Comparison of ENCODE assay signal across 9 cellular contexts in the genomic region with DNA sequence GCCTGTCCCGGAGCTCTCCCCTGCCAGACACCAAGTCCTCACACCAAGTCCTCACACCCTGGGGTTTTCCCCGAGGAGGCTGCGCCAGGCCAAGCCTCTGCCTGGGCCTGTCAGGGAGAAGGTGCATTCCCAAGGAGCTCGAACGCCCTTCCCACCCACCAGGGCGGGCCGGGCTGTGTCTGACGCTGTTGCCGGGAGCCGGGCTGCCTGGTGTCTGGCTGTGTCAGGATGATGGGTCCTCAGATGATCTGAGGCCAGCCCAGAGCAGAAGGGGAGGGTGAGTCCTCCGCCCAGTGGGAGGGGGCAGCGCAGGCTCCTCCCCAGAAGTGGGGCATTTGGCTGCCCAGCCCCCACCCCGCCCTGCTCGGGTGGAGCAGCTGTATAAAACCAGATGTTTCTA. TPM values are rescaled to one million over a fixed set of nuclear protein-coding genes. Genes with fewer than 3 reads are reported as not detected.
A peak's percentile ranks its signal among the peaks of the same experiment; 100 is the strongest.
DNase-seq lines count a peak whose midpoint lies in the region; ATAC-seq, FAIRE-seq and TF ChIP-seq lines count a peak whose summit lies in the region.
"Had no signal": no experiment of that assay in that cellular context is flagged by ENCODE, and none has a peak within 500 bp of the region (broad histone marks: within the 10 kb centered on the region; RNA-seq: fewer than 3 reads in every experiment).

No MANE protein-coding gene starts in this region.

- H3K4me1 ChIP-seq in K562 (replicated peaks in 1 of 2; ENCODE audit: control insufficient read depth in 2 of 2, insufficient read depth in 2 of 2, low read length in 2 of 2) (peaks cover 12 to 29% of the 10 kb centered on the region in 2 experiments; a peak in 4 of 5 replicates), sigmoid colon (peaks cover 0 to 9% (median 3%) of the 10 kb centered on the region in 4 donors)
- H3K4me1 ChIP-seq: HAP-1 had no signal

- no peaks in the 10 kb centered on the region for H4K20me1 ChIP-seq in K562 (replicated peaks; ENCODE audit: control insufficient read depth, insufficient read depth, low read length)

- no peak for TF ChIP-seq EP300 in K562 (IDR thresholded peaks at IDR 0.05; ENCODE audit: low read length)
- TF ChIP-seq EP300 in sigmoid colon (IDR thresholded peaks at IDR 0.05): no peak

- WGBS in K562 (ENCODE audit: insufficient coverage, low coverage, missing lambda C conversion rate): 45% methylated on average over 4 of the region's 14 CpGs
- 29 to 40% methylated on average over 14 of the region's 14 CpGs for WGBS in sigmoid colon, 2 donors

- no peak for TF ChIP-seq CTCF in K562 (IDR thresholded peaks at IDR 0.05 in 2 of 3, conservative IDR thresholded peaks at IDR 0.05 in 1 of 3; ENCODE audit: insufficient read depth in 2 of 3, low read depth in 1 of 3, low read length in 3 of 3)
- TF ChIP-seq CTCF in sigmoid colon (IDR thresholded peaks at IDR 0.05): no peak

- no peaks in the 10 kb centered on the region for H3K9me1 ChIP-seq in K562 (ENCODE audit: control insufficient read depth, insufficient read depth, low read length)

- no peak overlapping the region for H3K27ac ChIP-seq in K562 (ENCODE audit: extremely low read depth, low read depth, low read length)
- peak overlapping the region in 1 of 4 donors; percentile 32 for H3K27ac ChIP-seq in sigmoid colon

- H3K4me3 ChIP-seq in K562 (no peak overlapping the region), sigmoid colon (no peak overlapping the region)
- H3K4me3 ChIP-seq: HAP-1 had no signal

- BruUV-seq in K562 (replicated peaks; lab: Mats Ljungman, UMichigan): no TSS peak

- POLR2A ChIA-PET in K562 (lab: Yijun Ruan, JAX): interaction anchor here (0.6 to 0.7 kb wide), 3 partner anchors 16 to 81 kb away, joined by 3 read pairs; no protein-coding TSS in a partner anchor

- DNase-seq in GOT3 (lab: John Stamatoyannopoulos, UW) (peak; percentile 58), K562 (ENCODE audit: extremely low read depth in 1 of 4, low spot score in 3 of 4) (peak; percentile 74 to 84 (median 80)), hypothalamus (lab: John Stamatoyannopoulos, UW) (peak in 41 of 51 donors; percentile 12 to 90 (median 62)), sigmoid colon (peak; percentile 82), NK-92 (lab: John Stamatoyannopoulos, UW; ENCODE audit: unreplicated experiment) (no peak), KG1 (lab: John Stamatoyannopoulos, UW) (no peak)

- peak overlapping the region; percentile 38; the same call in 1 of the 2 replicates for H2AFZ ChIP-seq in K562 (ENCODE audit: low read depth, low read length)

- TF ChIP-seq POLR2A in K562 (conservative IDR thresholded peaks at IDR 0.05): no peak
- TF ChIP-seq POLR2A in sigmoid colon (IDR thresholded peaks at IDR 0.05): no peak

- no peaks in the 10 kb centered on the region for H3K79me2 ChIP-seq in K562 (ENCODE audit: control insufficient read depth, insufficient read depth, low read length)

- peak; percentile 95 for ATAC-seq in K562
- ATAC-seq in GM18511 (IDR thresholded peaks at IDR 0.05; ENCODE audit: unreplicated experiment): no peak
- ATAC-seq in GM21360 (IDR thresholded peaks at IDR 0.05; ENCODE audit: unreplicated experiment): no peak

- no peak overlapping the region; the same call in 1 of the 2 replicates for H3K4me2 ChIP-seq in K562 (ENCODE audit: insufficient read depth, low read length)

- H3K36me3 ChIP-seq in K562 (ENCODE audit: control insufficient read depth, insufficient read depth, low read length) (no peaks in the 10 kb centered on the region), sigmoid colon (no peaks in the 10 kb centered on the region)
- H3K36me3 ChIP-seq: HAP-1 had no signal

- H3K27me3 ChIP-seq in K562 (ENCODE audit: control insufficient read depth in 2 of 2, insufficient read depth in 2 of 2, low read length in 2 of 2) (no peaks in the 10 kb centered on the region), sigmoid colon (peaks cover 0 to 90% (median 48%) of the 10 kb centered on the region in 3 donors)

- in situ Hi-C loops in K562 (cut with MboI): no loop called here

- TF ChIP-seq RAD21 in K562 (CRISPR knock-in tag; conservative IDR thresholded peaks at IDR 0.05 in 1 of 2, IDR thresholded peaks at IDR 0.05 in 1 of 2): no peak

- FAIRE-seq in K562 (lab: Jason Lieb, UNC): peak; percentile 49

- intact Hi-C loops in K562 (cut with micrococcal nuclease): no loop called here
- intact Hi-C loops in sigmoid colon (cut with DNase I): no loop called here

- H3K9ac ChIP-seq in K562 (ENCODE audit: insufficient read depth in 1 of 2, low read depth in 2 of 2, low read length in 2 of 2): no peak overlapping the region; a peak in 1 of 4 replicates

- CTCF ChIA-PET in K562 (lab: Yijun Ruan, JAX; ENCODE audit: low intra/inter-chr PET ratio): no interaction called here

- H3K9me3 ChIP-seq in K562 (replicated peaks; ENCODE audit: control insufficient read depth, insufficient read depth, low read depth, low read length) (no peaks in the 10 kb centered on the region), sigmoid colon (no peaks in the 10 kb centered on the region)
- H3K9me3 ChIP-seq: HAP-1 had no signal

RNA-seq across cellular contexts. Expression of a gene that starts 2.3 kb away (rescaled TPM):
- total RNA-seq in K562 (2011; cell fraction: chromatin; rRNA removed; ENCODE audit: low replicate concordance): 0.65 and 0.79 TPM in 2 replicates
- 0.53 and 1.3 TPM in 2 replicates for total RNA-seq in K562 (2011; cell fraction: nucleolus; rRNA removed)
- 0.51 TPM in 1 of 2 replicates, not detected in the other for total RNA-seq in K562 (2011; cell fraction: nucleoplasm; rRNA removed)
- total RNA-seq in K562 (2014; rRNA removed) (not detected in 2 replicates), K562 (2014; rRNA removed; fragmentation: Illumina TruSeq; extraction: Trizol) (not detected in 2 replicates), K562 (2015; rRNA removed; fragmentation: Illumina TruSeq; extraction: Trizol) (0.08 TPM in 1 of 2 replicates, not detected in the other), K562 (2021) (0.09 and 0.18 TPM in 2 replicates), sigmoid colon (1 to 10 TPM in 1 of 4 donors, under 1 TPM in 2, not detected in 1; 0.49 to 3.1 (median 0.83) TPM)
- polyA plus RNA-seq in K562 (2011; rRNA removed) (0.22 and 0.27 TPM in 2 replicates), K562 (2014; fragmentation: Illumina TruSeq; extraction: Trizol) (not detected in 2 replicates), K562 (2014; fragmentation: Nextera tagmentation; extraction: Ambion mirVana) (not detected), K562 (2014; rRNA removed) (0.05 TPM in 1 of 2 replicates, not detected in the other), sigmoid colon (1 to 10 TPM in 1 of 3 donors, under 1 TPM in 2; 0.17 to 1.2 (median 0.46) TPM)
- polyA plus RNA-seq in K562 (2011; cell fraction: cytosol; rRNA removed): 0.28 and 1.00 TPM in 2 replicates
- 0.13 and 0.61 TPM in 2 replicates for polyA plus RNA-seq in K562 (2011; cell fraction: nucleus; rRNA removed)
- polyA plus RNA-seq in K562 (2012): 0.18 and 0.22 TPM in 2 replicates
- 0.28 TPM in 1 of 2 replicates, not detected in the other for polyA minus RNA-seq in K562 (2011; rRNA and poly(A)+ RNA removed)
- polyA minus RNA-seq in K562 (2011; cell fraction: cytosol; rRNA and poly(A)+ RNA removed): not detected in 2 replicates
- not detected in 2 replicates for polyA minus RNA-seq in K562 (2011; cell fraction: nucleus; rRNA and poly(A)+ RNA removed)

RNA-seq across cellular contexts. Expression of a gene that starts 25.6 kb away (rescaled TPM):
- total RNA-seq in K562 (2011; cell fraction: chromatin; rRNA removed; ENCODE audit: low replicate concordance): not detected in 2 replicates
- not detected in 2 replicates for total RNA-seq in K562 (2011; cell fraction: nucleolus; rRNA removed)
- not detected in 2 replicates for total RNA-seq in K562 (2011; cell fraction: nucleoplasm; rRNA removed)
- total RNA-seq in K562 (2014; rRNA removed) (not detected in 2 replicates), K562 (2014; rRNA removed; fragmentation: Illumina TruSeq; extraction: Trizol) (not detected in 2 replicates), K562 (2015; rRNA removed; fragmentation: Illumina TruSeq; extraction: Trizol) (0.25 TPM in 1 of 2 replicates, not detected in the other), K562 (2021) (0.18 TPM in 1 of 2 replicates, not detected in the other), sigmoid colon (10 to 100 TPM in 1 of 4 donors, 1 to 10 TPM in 3; 2.8 to 15.9 (median 6.2) TPM)
- polyA plus RNA-seq in K562 (2011; rRNA removed) (0.04 TPM in 1 of 2 replicates, not detected in the other), K562 (2014; fragmentation: Illumina TruSeq; extraction: Trizol) (0.06 and 0.12 TPM in 2 replicates), K562 (2014; fragmentation: Nextera tagmentation; extraction: Ambion mirVana) (under 1 TPM; 0.10 to 0.14 TPM), K562 (2014; rRNA removed) (1.7 TPM in 1 of 2 replicates, not detected in the other), sigmoid colon (10 to 100 TPM in 1 of 3 donors, 1 to 10 TPM in 2; 1.2 to 12.0 (median 4.6) TPM)
- polyA plus RNA-seq in K562 (2011; cell fraction: cytosol; rRNA removed): 0.07 and 0.12 TPM in 2 replicates
- polyA plus RNA-seq in K562 (2011; cell fraction: nucleus; rRNA removed): not detected in 2 replicates
- polyA plus RNA-seq in K562 (2012): 0.07 and 0.19 TPM in 2 replicates
- 0.14 and 0.15 TPM in 2 replicates for polyA minus RNA-seq in K562 (2011; rRNA and poly(A)+ RNA removed)
- not detected in 2 replicates for polyA minus RNA-seq in K562 (2011; cell fraction: cytosol; rRNA and poly(A)+ RNA removed)
- polyA minus RNA-seq in K562 (2011; cell fraction: nucleus; rRNA and poly(A)+ RNA removed): not detected in 2 replicates

RNA-seq across cellular contexts. Expression of a gene that starts 32.9 kb away (rescaled TPM):
- 25.4 and 53.9 TPM in 2 replicates for total RNA-seq in K562 (2011; cell fraction: chromatin; rRNA removed; ENCODE audit: low replicate concordance)
- total RNA-seq in K562 (2011; cell fraction: nucleolus; rRNA removed): 33.2 and 42.4 TPM in 2 replicates
- total RNA-seq in K562 (2011; cell fraction: nucleoplasm; rRNA removed): 38.6 and 44.8 TPM in 2 replicates
- total RNA-seq in K562 (2014; rRNA removed) (11.4 and 15.6 TPM in 2 replicates), K562 (2014; rRNA removed; fragmentation: Illumina TruSeq; extraction: Trizol) (3.0 and 3.4 TPM in 2 replicates), K562 (2015; rRNA removed; fragmentation: Illumina TruSeq; extraction: Trizol) (5.8 TPM in 2 replicates), K562 (2021) (14.2 and 16.2 TPM in 2 replicates), sigmoid colon (10 to 100 TPM; 19.9 to 45.7 (median 29.1) TPM)
- polyA plus RNA-seq in K562 (2011; rRNA removed) (7.3 and 10.9 TPM in 2 replicates), K562 (2014; fragmentation: Illumina TruSeq; extraction: Trizol) (5.9 and 6.2 TPM in 2 replicates), K562 (2014; fragmentation: Nextera tagmentation; extraction: Ambion mirVana) (1 to 10 TPM; 1.3 to 1.4 TPM), K562 (2014; rRNA removed) (17.3 and 27.0 TPM in 2 replicates), sigmoid colon (1 to 10 TPM in 2 of 3 donors, not detected in 1; 3.0 to 4.8 TPM)
- 5.7 and 10.0 TPM in 2 replicates for polyA plus RNA-seq in K562 (2011; cell fraction: cytosol; rRNA removed)
- 60.9 and 80.4 TPM in 2 replicates for polyA plus RNA-seq in K562 (2011; cell fraction: nucleus; rRNA removed)
- 17.3 and 20.1 TPM in 2 replicates for polyA plus RNA-seq in K562 (2012)
- 3.5 and 4.2 TPM in 2 replicates for polyA minus RNA-seq in K562 (2011; rRNA and poly(A)+ RNA removed)
- 1.4 and 5.6 TPM in 2 replicates for polyA minus RNA-seq in K562 (2011; cell fraction: cytosol; rRNA and poly(A)+ RNA removed)
- 13.5 and 14.4 TPM in 2 replicates for polyA minus RNA-seq in K562 (2011; cell fraction: nucleus; rRNA and poly(A)+ RNA removed)

RNA-seq across cellular contexts. Expression of a gene that starts 34.9 kb away (rescaled TPM):
- not detected in 2 replicates for total RNA-seq in K562 (2011; cell fraction: chromatin; rRNA removed; ENCODE audit: low replicate concordance)
- total RNA-seq in K562 (2011; cell fraction: nucleolus; rRNA removed): not detected in 2 replicates
- total RNA-seq in K562 (2011; cell fraction: nucleoplasm; rRNA removed): not detected in 2 replicates
- not detected in 2 replicates for total RNA-seq in K562 (2014; rRNA removed)
- total RNA-seq in K562 (2014; rRNA removed; fragmentation: Illumina TruSeq; extraction: Trizol): not detected in 2 replicates
- not detected in 2 replicates for total RNA-seq in K562 (2015; rRNA removed; fragmentation: Illumina TruSeq; extraction: Trizol)
- not detected in 2 replicates for total RNA-seq in K562 (2021)
- polyA plus RNA-seq in K562 (2011; rRNA removed): not detected in 2 replicates
- polyA plus RNA-seq in K562 (2011; cell fraction: cytosol; rRNA removed): 0.07 TPM in 1 of 2 replicates, not detected in the other
- polyA plus RNA-seq in K562 (2011; cell fraction: nucleus; rRNA removed): not detected in 2 replicates
- 0.04 and 0.12 TPM in 2 replicates for polyA plus RNA-seq in K562 (2012)
- polyA plus RNA-seq in K562 (2014; fragmentation: Illumina TruSeq; extraction: Trizol): not detected in 2 replicates
- under 1 TPM; 0.03 to 0.07 TPM for polyA plus RNA-seq in K562 (2014; fragmentation: Nextera tagmentation; extraction: Ambion mirVana)
- polyA plus RNA-seq in K562 (2014; rRNA removed): 0.15 and 0.19 TPM in 2 replicates
- not detected in 2 replicates for polyA minus RNA-seq in K562 (2011; rRNA and poly(A)+ RNA removed)
- not detected in 2 replicates for polyA minus RNA-seq in K562 (2011; cell fraction: cytosol; rRNA and poly(A)+ RNA removed)
- not detected in 2 replicates for polyA minus RNA-seq in K562 (2011; cell fraction: nucleus; rRNA and poly(A)+ RNA removed)
- 1 to 10 TPM in 2 of 4 donors, under 1 TPM in 1, not detected in 1; 0.36 to 3.7 (median 1.2) TPM for total RNA-seq in sigmoid colon
- 1 to 10 TPM in 2 of 3 donors, under 1 TPM in 1; 0.60 to 2.3 (median 1.4) TPM for polyA plus RNA-seq in sigmoid colon

Comparison
In these comparisons a context has a peak if more than half of its experiments do, and no peak if none do; other contexts are left out.
1. DNase-seq: peak in GOT3 (single experiment), K562 (4 of 4), hypothalamus (41 of 51) and sigmoid colon (single experiment); none in NK-92 (single experiment) and KG1 (single experiment).